34 cellular contexts compared by ENCODE assay signal in genomic region chr2:35819053-35819452, GRCh38.
"Had no signal": no experiment of that assay in that cellular context is flagged by ENCODE, and none has a peak within 500 bp of the region (broad histone marks: within the 10 kb centered on the region; RNA-seq: fewer than 3 reads in every experiment).

No MANE protein-coding gene starts in this region.

- H3K27me3 Mint-ChIP-seq: activated B cell treated with CpG ODN at 0.5 μM for 24 hours; dendritic cell treated with granulocyte-macrophage colony-stimulating factor and Interleukin-4, amounts not matched to agents 40 ng/mL and 50 ng/mL, for 4 days had no signal

- H3K27ac ChIP-seq: brain microvascular endothelial cell, coronary artery, dorsolateral prefrontal cortex, esophagus muscularis mucosa, foreskin keratinocyte, gastrocnemius medialis, heart left ventricle, WERI-Rb-1 had no signal

- H3K36me3 Mint-ChIP-seq: activated naive CD8-positive, alpha-beta T cell had no signal

- ATAC-seq: activated CD4-positive, CD25-positive, alpha-beta regulatory T cell treated with anti-CD3 and anti-CD28 coated beads, Interleukin-2, amount 50 U/mL, for 24 hours; activated CD8-positive, alpha-beta T cell treated with anti-CD3 and anti-CD28 coated beads for 36 hours; activated T-cell treated with anti-CD3 and anti-CD28 coated beads, Interleukin-2, amount 50 U/mL, for 4 hours; activated T-helper 17 cell treated with anti-CD3 and anti-CD28 coated beads, Interleukin-2, amount 50 U/mL, for 72 hours; foreskin keratinocyte; gastrocnemius medialis; heart left ventricle; T-helper 17 cell had no signal

- H3K9me3 ChIP-seq: esophagus muscularis mucosa, gastrocnemius medialis, heart left ventricle had no signal

- H3K4me1 Mint-ChIP-seq: activated B cell treated with CpG ODN at 0.5 μM for 24 hours; activated T-helper 17 cell treated with anti-CD3 and anti-CD28 coated beads, Interleukin-2, amount 50 U/mL, for 72 hours; central memory CD8-positive, alpha-beta T cell; T-helper 17 cell had no signal

- H3K27ac Mint-ChIP-seq: activated B cell treated with CpG ODN at 0.5 μM for 24 hours; activated CD8-positive, alpha-beta T cell treated with anti-CD3 and anti-CD28 coated beads for 36 hours; activated naive CD8-positive, alpha-beta T cell; activated T-helper 17 cell treated with anti-CD3 and anti-CD28 coated beads, Interleukin-2, amount 50 U/mL, for 72 hours; dendritic cell treated with granulocyte-macrophage colony-stimulating factor and Interleukin-4, amounts not matched to agents 40 ng/mL and 50 ng/mL, for 4 days; T-helper 17 cell; T-helper 2 cell treated with Interferon-gamma antibody and Interleukin-4, amounts not matched to agents 5 μg/mL and 100 μg/mL, for 36 hours had no signal

- FAIRE-seq: astrocyte, bronchial epithelial cell had no signal

- H3K36me3 ChIP-seq: brain microvascular endothelial cell, esophagus muscularis mucosa, gastrocnemius medialis, heart left ventricle, WERI-Rb-1 had no signal

- H3K4me3 Mint-ChIP-seq: activated B cell treated with CpG ODN at 0.5 μM for 24 hours; activated CD8-positive, alpha-beta T cell treated with anti-CD3 and anti-CD28 coated beads for 36 hours; activated naive CD8-positive, alpha-beta T cell; activated T-cell treated with anti-CD3 and anti-CD28 coated beads, Interleukin-2, amount 50 U/mL, for 4 hours; activated T-helper 17 cell treated with anti-CD3 and anti-CD28 coated beads, Interleukin-2, amount 50 U/mL, for 72 hours; central memory CD8-positive, alpha-beta T cell; dendritic cell treated with granulocyte-macrophage colony-stimulating factor and Interleukin-4, amounts not matched to agents 40 ng/mL and 50 ng/mL, for 4 days; T-helper 17 cell; T-helper 2 cell treated with Interferon-gamma antibody and Interleukin-4, amounts not matched to agents 5 μg/mL and 100 μg/mL, for 36 hours had no signal

- H3K27me3 ChIP-seq: brain microvascular endothelial cell, esophagus muscularis mucosa, foreskin keratinocyte, gastrocnemius medialis had no signal

- DNase-seq: activated B cell treated with CpG ODN at 0.5 μM for 24 hours; activated CD4-positive, alpha-beta T cell treated with anti-CD3 and anti-CD28 coated beads for 48 hours; activated CD4-positive, alpha-beta T cell treated with anti-CD3 and anti-CD28 coated beads, Interleukin-2, amount 50 U/mL, for 1 hour; activated CD4-positive, alpha-beta T cell treated with anti-CD3 and anti-CD28 coated beads, Interleukin-2, amount 50 U/mL, for 48 hours; activated CD8-positive, alpha-beta memory T cell treated with anti-CD3 and anti-CD28 coated beads for 24 hours; activated CD8-positive, alpha-beta T cell treated with anti-CD3 and anti-CD28 coated beads for 36 hours; activated effector memory CD4-positive, alpha-beta T cell treated with Interleukin-2 at 50 U/mL for 16 hours; activated gamma-delta T cell treated with Interleukin-2 at 50 U/mL for 16 hours; activated naive CD4-positive, alpha-beta T cell treated with anti-CD3 and anti-CD28 coated beads, Interleukin-2, amount 50 U/mL, for 16 hours; activated naive CD4-positive, alpha-beta T cell treated with Interleukin-2 at 50 U/mL for 16 hours; activated T-cell treated with anti-CD3 and anti-CD28 coated beads, Interleukin-2, amount 50 U/mL, for 4 hours; amniotic stem cell; anterior cingulate cortex; brain microvascular endothelial cell; dorsolateral prefrontal cortex; effector memory CD4-positive, alpha-beta T cell; erythroblast; foreskin keratinocyte; gastrocnemius medialis; glutamatergic neuron; heart left ventricle; T-helper 17 cell; T1000; WERI-Rb-1 had no signal

- H3K4me1 ChIP-seq: esophagus muscularis mucosa, foreskin keratinocyte, gastrocnemius medialis, heart left ventricle had no signal

- H3K9me3 Mint-ChIP-seq: activated CD8-positive, alpha-beta T cell treated with anti-CD3 and anti-CD28 coated beads for 36 hours; activated T-cell treated with anti-CD3 and anti-CD28 coated beads, Interleukin-2, amount 50 U/mL, for 4 hours; activated T-helper 17 cell treated with anti-CD3 and anti-CD28 coated beads, Interleukin-2, amount 50 U/mL, for 72 hours; central memory CD8-positive, alpha-beta T cell; T-helper 2 cell treated with Interferon-gamma antibody and Interleukin-4, amounts not matched to agents 5 μg/mL and 100 μg/mL, for 36 hours had no signal

- H3K4me3 ChIP-seq: coronary artery, dorsolateral prefrontal cortex, esophagus muscularis mucosa, gastrocnemius medialis, heart left ventricle had no signal
